Comparison of ENCODE assay signal across 7 cellular contexts in genomic region chr6:54451516-54451915, GRCh38.
"Had no signal": no experiment of that assay in that cellular context is flagged by ENCODE, and none has a peak within 500 bp of the region (broad histone marks: within the 10 kb centered on the region; RNA-seq: fewer than 3 reads in every experiment).

No MANE protein-coding gene starts in this region.

- H3K4me3 Mint-ChIP-seq: H9 had no signal

- FAIRE-seq: HTR-8/SVneo, K562 had no signal

- ATAC-seq: K562 had no signal

- H3K27ac Mint-ChIP-seq: H9 had no signal

- H3K4me3 ChIP-seq: GM23248, K562 had no signal

- DNase-seq: GM23248, GOT3, H9, HCEC 1CT, IMR-90 had no signal

- H3K27ac ChIP-seq: GM23248 had no signal

- H3K4me1 Mint-ChIP-seq: H9 had no signal
